ENCODE assay signal across 23 cellular contexts in genomic region chr1:152125834-152126443, GRCh38. TPM values are rescaled to one million over a fixed set of nuclear protein-coding genes. Genes with fewer than 3 reads are reported as not detected.
DNase-seq lines count a peak whose midpoint lies in the region; ATAC-seq and TF ChIP-seq lines count a peak whose summit lies in the region.
"Had no signal": no experiment of that assay in that cellular context is flagged by ENCODE, and none has a peak within 500 bp of the region (broad histone marks: within the 10 kb centered on the region; RNA-seq: fewer than 3 reads in every experiment).

No MANE protein-coding gene starts in this region.

- H4K20me1 ChIP-seq in DND-41 (ENCODE audit: insufficient read depth, low read length): no peaks in the 10 kb centered on the region
- no peaks in the 10 kb centered on the region for H4K20me1 ChIP-seq in KMS-11 (ENCODE audit: insufficient read depth)
- H4K20me1 ChIP-seq in MM.1S (ENCODE audit: insufficient read depth, low read length): no peaks in the 10 kb centered on the region
- H4K20me1 ChIP-seq: BLaER1 treated with 17β-estradiol and CSF1 and Interleukin-3, amounts not matched to agents 10 nM and 100 nM had no signal

- H3K79me2 ChIP-seq in DND-41 (ENCODE audit: insufficient read depth, low read length) (no peaks in the 10 kb centered on the region), KMS-11 (ENCODE audit: insufficient read depth, low read depth) (no peaks in the 10 kb centered on the region), MM.1S (ENCODE audit: low read length) (no peaks in the 10 kb centered on the region)

- TF ChIP-seq CTCF in DND-41 (IDR thresholded peaks at IDR 0.05; ENCODE audit: borderline replicate concordance, extremely low read depth, low read length, poor library complexity, severe bottlenecking): no peak
- no peak for TF ChIP-seq CTCF in KMS-11 (conservative IDR thresholded peaks at IDR 0.05; ENCODE audit: low read depth, low read length)
- no peak for TF ChIP-seq CTCF in MM.1S (IDR thresholded peaks at IDR 0.05; ENCODE audit: low read length)
- no peak for TF ChIP-seq CTCF in lower leg skin (IDR thresholded peaks at IDR 0.05)

- H3K27ac ChIP-seq in DND-41 (ENCODE audit: low read length) (no peak overlapping the region), KMS-11 (peak overlapping the region; percentile 23), MM.1S (ENCODE audit: low read length) (peak overlapping the region; percentile 5; the same call in 1 of the 2 replicates)
- H3K27ac ChIP-seq: A549; BLaER1 treated with 17β-estradiol and CSF1 and Interleukin-3, amounts not matched to agents 10 nM and 100 nM; GM23248 had no signal

- H3F3A ChIP-seq in MM.1S (ENCODE audit: insufficient read depth, low read length): peaks cover 5% of the 10 kb centered on the region; the same call in 1 of the 2 replicates

- H3K27me3 ChIP-seq in DND-41 (ENCODE audit: insufficient read depth, low read length, poor library complexity) (peaks cover 29% of the 10 kb centered on the region), KMS-11 (ENCODE audit: insufficient read depth, low read depth) (no peaks in the 10 kb centered on the region), MM.1S (replicated peaks; ENCODE audit: insufficient read depth, low read length) (no peaks in the 10 kb centered on the region)
- H3K27me3 ChIP-seq: BLaER1 treated with 17β-estradiol and CSF1 and Interleukin-3, amounts not matched to agents 10 nM and 100 nM had no signal

- H3K4me1 ChIP-seq in DND-41 (ENCODE audit: insufficient read depth, low read length) (no peaks in the 10 kb centered on the region), KMS-11 (ENCODE audit: low read depth, poor library complexity, severe bottlenecking) (peaks cover 36% of the 10 kb centered on the region), MM.1S (ENCODE audit: low read length) (peaks cover 17% of the 10 kb centered on the region)
- H3K4me1 ChIP-seq: A549; BE2C; BLaER1 treated with 17β-estradiol and CSF1 and Interleukin-3, amounts not matched to agents 10 nM and 100 nM had no signal

- peak; percentile 78 for ATAC-seq in DND-41 (ENCODE audit: insufficient read depth, low read depth)
- no peak for ATAC-seq in GM21515 (IDR thresholded peaks at IDR 0.05; ENCODE audit: unreplicated experiment)
- ATAC-seq: A549 had no signal

- H3K4me3 ChIP-seq in DND-41 (ENCODE audit: low read depth in 1 of 2, low read length in 2 of 2) (no peak overlapping the region), KMS-11 (IDR thresholded peaks at IDR 0.05; ENCODE audit: insufficient read depth, low read depth, low read length) (peak overlapping the region; percentile 53), MM.1S (ENCODE audit: low read length) (no peak overlapping the region), lower leg skin (ENCODE audit: low read depth, poor library complexity, severe bottlenecking) (no peak overlapping the region)
- H3K4me3 ChIP-seq: A549; BLaER1 treated with 17β-estradiol and CSF1 and Interleukin-3, amounts not matched to agents 10 nM and 100 nM; GM23248 had no signal

- DNase-seq in DND-41: peak; percentile 35
- peak; percentile 92 for DNase-seq in MM.1S
- DNase-seq in KG1 (lab: John Stamatoyannopoulos, UW): no peak
- DNase-seq in lower leg skin (ENCODE audit: low spot score in 2 of 2): no peak
- DNase-seq: 8988T; ACHN; AML-193; BE2C; CD4-positive, alpha-beta T cell; CD8-positive, alpha-beta memory T cell; DMS 273 treated with DMSO at 0.1 percent for 48 hours; DMS79; GF-D8; GM23248; H7; HCEC 1CT had no signal

- H3K9me2 ChIP-seq in MM.1S (replicated peaks; ENCODE audit: insufficient read depth, low read length): no peaks in the 10 kb centered on the region

- no peak for TF ChIP-seq POLR2A in lower leg skin (IDR thresholded peaks at IDR 0.05)

- no peak overlapping the region for H3K4me2 ChIP-seq in DND-41 (ENCODE audit: insufficient read depth, low read length)
- peak overlapping the region; percentile 64 for H3K4me2 ChIP-seq in KMS-11
- peak overlapping the region; percentile 35 for H3K4me2 ChIP-seq in MM.1S (ENCODE audit: low read depth, low read length)
- H3K4me2 ChIP-seq: A549; BLaER1 treated with 17β-estradiol and CSF1 and Interleukin-3, amounts not matched to agents 10 nM and 100 nM had no signal

- intact Hi-C loops in lower leg skin (cut with DNase I; ENCODE audit: low total_unique reads): no loop called here

- no peaks in the 10 kb centered on the region for H3K36me3 ChIP-seq in DND-41 (ENCODE audit: insufficient read depth, low read length)
- no peaks in the 10 kb centered on the region for H3K36me3 ChIP-seq in KMS-11 (ENCODE audit: insufficient read depth)
- no peaks in the 10 kb centered on the region for H3K36me3 ChIP-seq in MM.1S (replicated peaks; ENCODE audit: insufficient read depth, low read length)
- H3K36me3 ChIP-seq: BE2C; BLaER1 treated with 17β-estradiol and CSF1 and Interleukin-3, amounts not matched to agents 10 nM and 100 nM had no signal

- H3K9me3 ChIP-seq in DND-41 (ENCODE audit: insufficient read depth, low read length, severe bottlenecking) (no peaks in the 10 kb centered on the region), MM.1S (replicated peaks; ENCODE audit: insufficient read depth, low read length) (no peaks in the 10 kb centered on the region)
- H3K9me3 ChIP-seq: A549; BE2C; BLaER1 treated with 17β-estradiol and CSF1 and Interleukin-3, amounts not matched to agents 10 nM and 100 nM had no signal

- H3K9ac ChIP-seq in DND-41 (ENCODE audit: low read depth, low read length) (no peak overlapping the region), KMS-11 (no peak overlapping the region), MM.1S (ENCODE audit: low read length) (no peak overlapping the region)
- H3K9ac ChIP-seq: BLaER1 treated with 17β-estradiol and CSF1 and Interleukin-3, amounts not matched to agents 10 nM and 100 nM; GM23248 had no signal

- WGBS in lower leg skin, 2 donors: 65 to 67% methylated on average over 6 of the region's 6 CpGs

- H2AFZ ChIP-seq in DND-41 (ENCODE audit: low read depth, low read length) (no peak overlapping the region), KMS-11 (ENCODE audit: low read depth) (peak overlapping the region; percentile 28; the same call in 1 of the 2 replicates), MM.1S (ENCODE audit: low read length) (peak overlapping the region; percentile 12; the same call in 1 of the 2 replicates)
- H2AFZ ChIP-seq: GM23248 had no signal

RNA-seq across cellular contexts. Expression of gene TCHH, which starts 10.7 kb away (rescaled TPM):
- total RNA-seq in lower leg skin: 10 to 100 TPM in 1 of 4 donors, 1 to 10 TPM in 1, under 1 TPM in 2; 0.39 to 29.5 (median 1.2) TPM
- total RNA-seq: CD4-positive, alpha-beta T cell; G401; H7 had no signal

RNA-seq across cellular contexts. Expression of gene RPTN, which starts 33.1 kb away (rescaled TPM):
- 10 to 100 TPM; 17.3 to 30.4 (median 22.1) TPM for total RNA-seq in lower leg skin
- total RNA-seq: CD4-positive, alpha-beta T cell; CD8-positive, alpha-beta memory T cell; Daoy; G401; GM23248; H1; H7 had no signal

RNA-seq across cellular contexts. Expression of gene TCHHL1, which starts 37.1 kb away (rescaled TPM):
- 1 to 10 TPM in 1 of 4 donors, not detected in 3; 6.6 TPM for total RNA-seq in lower leg skin
- total RNA-seq: CD4-positive, alpha-beta T cell; CD8-positive, alpha-beta memory T cell; Daoy; G401; GM23248; H1; H7 had no signal

Comparison
In these comparisons a context has a peak if more than half of its experiments do, and no peak if none do; other contexts are left out.
1. DNase-seq: peak in DND-41 (single experiment) and MM.1S (single experiment); none in KG1 (single experiment) and lower leg skin (0 of 2).